ENCODE assay signal across 8 cellular contexts in genomic region chr9:37329576-37329975, GRCh38.
DNase-seq lines count a peak whose midpoint lies in the region; ATAC-seq, FAIRE-seq and TF ChIP-seq lines count a peak whose summit lies in the region.

No MANE protein-coding gene starts in this region.

- H3K9me3 ChIP-seq in cardiac muscle cell (ENCODE audit: low read depth) (no peaks in the 10 kb centered on the region), right atrium auricular region (no peaks in the 10 kb centered on the region), Karpas-422 (ENCODE audit: low read length) (no peaks in the 10 kb centered on the region)

- peak; percentile 69 to 74 for ATAC-seq in stimulated activated naive B cell treated with anti-CD40 and anti-IgM and Interleukin-4, amounts not matched to agents 10 μg/mL and 1 μg/mL and 100 μg/mL, for 72 hours (replicated peaks)

- H3K4me1 ChIP-seq in cardiac muscle cell (ENCODE audit: low read depth) (peaks cover 18% of the 10 kb centered on the region), right atrium auricular region (no peaks in the 10 kb centered on the region), Karpas-422 (ENCODE audit: low read length) (peaks cover 100% of the 10 kb centered on the region)

- H3K9ac ChIP-seq in Karpas-422 (ENCODE audit: low read length) = peak overlapping the region; percentile 16; the same call in 1 of the 2 replicates

- H3K4me3 Mint-ChIP-seq in stimulated activated naive B cell treated with anti-CD40 and anti-IgM and Interleukin-4, amounts not matched to agents 10 μg/mL and 1 μg/mL and 100 μg/mL, for 72 hours = no peak overlapping the region
- H3K4me3 Mint-ChIP-seq in activated T-helper 2 cell treated with anti-CD3 and anti-CD28 coated beads, Interferon-gamma antibody, Interleukin-2, Interleukin-4, amounts not matched to agents 10 μg/mL and 5 μg/mL and 100 μg/mL, durations not matched to agents 14 hours and 24 hours and 36 hours (ENCODE audit: low read depth) = no peak overlapping the region

- no peaks in the 10 kb centered on the region for H3K27me3 ChIP-seq in cardiac muscle cell
- no peaks in the 10 kb centered on the region for H3K27me3 ChIP-seq in right atrium auricular region
- no peaks in the 10 kb centered on the region for H3K27me3 ChIP-seq in Karpas-422 (ENCODE audit: low read length)
- no peaks in the 10 kb centered on the region for H3K27me3 ChIP-seq in bronchial epithelial cell (ENCODE audit: control insufficient read depth, insufficient read depth, low read length)

- TF ChIP-seq CTCF in cardiac muscle cell (IDR thresholded peaks at IDR 0.05; ENCODE audit: low read depth, low read length) (peak; percentile 46), right atrium auricular region (IDR thresholded peaks at IDR 0.05) (peak in 1 of 2 donors; percentile 31), bronchial epithelial cell (IDR thresholded peaks at IDR 0.05; ENCODE audit: insufficient read depth, low read length, severe bottlenecking) (peak; percentile 22)

- peaks cover 44% of the 10 kb centered on the region for H3K79me2 ChIP-seq in Karpas-422 (ENCODE audit: low read length)

- peak overlapping the region; percentile 81 for H3K27ac Mint-ChIP-seq in stimulated activated naive B cell treated with anti-CD40 and anti-IgM and Interleukin-4, amounts not matched to agents 10 μg/mL and 1 μg/mL and 100 μg/mL, for 72 hours
- no peak overlapping the region for H3K27ac Mint-ChIP-seq in activated T-helper 2 cell treated with anti-CD3 and anti-CD28 coated beads, Interferon-gamma antibody, Interleukin-2, Interleukin-4, amounts not matched to agents 10 μg/mL and 5 μg/mL and 100 μg/mL, durations not matched to agents 14 hours and 24 hours and 36 hours

- H3K9me2 ChIP-seq in Karpas-422 (replicated peaks; ENCODE audit: insufficient read depth, low read length) = no peaks in the 10 kb centered on the region

- H4K20me1 ChIP-seq in Karpas-422 (ENCODE audit: insufficient read depth, low read depth, low read length) = no peaks in the 10 kb centered on the region

- no peaks in the 10 kb centered on the region for H3K9me3 Mint-ChIP-seq in stimulated activated naive B cell treated with anti-CD40 and anti-IgM and Interleukin-4, amounts not matched to agents 10 μg/mL and 1 μg/mL and 100 μg/mL, for 72 hours
- no peaks in the 10 kb centered on the region for H3K9me3 Mint-ChIP-seq in activated T-helper 2 cell treated with anti-CD3 and anti-CD28 coated beads, Interferon-gamma antibody, Interleukin-2, Interleukin-4, amounts not matched to agents 10 μg/mL and 5 μg/mL and 100 μg/mL, durations not matched to agents 14 hours and 24 hours and 36 hours

- peaks cover 13 to 39% of the 10 kb centered on the region in 2 donors for H3K4me1 Mint-ChIP-seq in stimulated activated naive B cell treated with anti-CD40 and anti-IgM and Interleukin-4, amounts not matched to agents 10 μg/mL and 1 μg/mL and 100 μg/mL, for 72 hours
- H3K4me1 Mint-ChIP-seq in activated T-helper 2 cell treated with anti-CD3 and anti-CD28 coated beads, Interferon-gamma antibody, Interleukin-2, Interleukin-4, amounts not matched to agents 10 μg/mL and 5 μg/mL and 100 μg/mL, durations not matched to agents 14 hours and 24 hours and 36 hours (ENCODE audit: low read depth) = peaks cover 1% of the 10 kb centered on the region

- DNase-seq in cardiac muscle cell (ENCODE audit: low read depth in 1 of 2, low spot score in 1 of 2) (peak; percentile 9 to 58), right atrium auricular region (ENCODE audit: low spot score) (no peak), Karpas-422 (peak; percentile 88), bronchial epithelial cell (ENCODE audit: low read depth) (peak; percentile 37), DMS153 (lab: John Stamatoyannopoulos, UW) (no peak), kidney glomerular epithelial cell (lab: John Stamatoyannopoulos, UW) (no peak)
- no peak for DNase-seq in stimulated activated naive B cell treated with anti-CD40 and anti-IgM and Interleukin-4, amounts not matched to agents 10 μg/mL and 1 μg/mL and 100 μg/mL, for 72 hours
- no peak for DNase-seq in activated T-helper 2 cell treated with anti-CD3 and anti-CD28 coated beads, Interferon-gamma antibody, Interleukin-2, Interleukin-4, amounts not matched to agents 10 μg/mL and 5 μg/mL and 100 μg/mL, durations not matched to agents 14 hours and 24 hours and 36 hours (ENCODE audit: low spot score)

- H3K27ac ChIP-seq in cardiac muscle cell (no peak overlapping the region), right atrium auricular region (no peak overlapping the region), Karpas-422 (ENCODE audit: low read length) (peak overlapping the region; percentile 100)

- H3K27me3 Mint-ChIP-seq in stimulated activated naive B cell treated with anti-CD40 and anti-IgM and Interleukin-4, amounts not matched to agents 10 μg/mL and 1 μg/mL and 100 μg/mL, for 72 hours = no peaks in the 10 kb centered on the region
- H3K27me3 Mint-ChIP-seq in activated T-helper 2 cell treated with anti-CD3 and anti-CD28 coated beads, Interferon-gamma antibody, Interleukin-2, Interleukin-4, amounts not matched to agents 10 μg/mL and 5 μg/mL and 100 μg/mL, durations not matched to agents 14 hours and 24 hours and 36 hours (ENCODE audit: low read depth) = no peaks in the 10 kb centered on the region

- no peak overlapping the region for H3K4me3 ChIP-seq in cardiac muscle cell
- H3K4me3 ChIP-seq in right atrium auricular region = no peak overlapping the region
- no peak overlapping the region for H3K4me3 ChIP-seq in Karpas-422 (ENCODE audit: low read length)
- no peak overlapping the region for H3K4me3 ChIP-seq in bronchial epithelial cell (ENCODE audit: low read depth, low read length)

- no peak for FAIRE-seq in bronchial epithelial cell (lab: Jason Lieb, UNC)

- peak overlapping the region; percentile 24 for H3K4me2 ChIP-seq in Karpas-422 (ENCODE audit: low read depth, low read length, poor library complexity, severe bottlenecking)

- intact Hi-C loops in activated T-helper 2 cell treated with anti-CD3 and anti-CD28 coated beads, Interferon-gamma antibody, Interleukin-2, Interleukin-4, amounts not matched to agents 10 μg/mL and 5 μg/mL and 100 μg/mL, durations not matched to agents 14 hours and 24 hours and 36 hours (cut with micrococcal nuclease) = loop anchor here (5.0 to 10.0 kb wide), 2 partner anchors 302 to 335 kb away; no protein-coding TSS in a partner anchor

- H3K36me3 ChIP-seq in cardiac muscle cell (no peaks in the 10 kb centered on the region), right atrium auricular region (no peaks in the 10 kb centered on the region), Karpas-422 (ENCODE audit: insufficient read depth, low read length) (no peaks in the 10 kb centered on the region), bronchial epithelial cell (ENCODE audit: control insufficient read depth, insufficient read depth, low read length) (no peaks in the 10 kb centered on the region)

- no peak overlapping the region for H2AFZ ChIP-seq in Karpas-422 (ENCODE audit: low read length)

- H3K36me3 Mint-ChIP-seq in stimulated activated naive B cell treated with anti-CD40 and anti-IgM and Interleukin-4, amounts not matched to agents 10 μg/mL and 1 μg/mL and 100 μg/mL, for 72 hours = peaks cover 0 to 9% of the 10 kb centered on the region in 2 donors
- H3K36me3 Mint-ChIP-seq in activated T-helper 2 cell treated with anti-CD3 and anti-CD28 coated beads, Interferon-gamma antibody, Interleukin-2, Interleukin-4, amounts not matched to agents 10 μg/mL and 5 μg/mL and 100 μg/mL, durations not matched to agents 14 hours and 24 hours and 36 hours (ENCODE audit: low read depth) = no peaks in the 10 kb centered on the region

Comparison
In these comparisons a context has a peak if more than half of its experiments do, and no peak if none do; other contexts are left out.
1. DNase-seq: peak in cardiac muscle cell (2 of 2), Karpas-422 (single experiment) and bronchial epithelial cell (single experiment); none in right atrium auricular region (single experiment), stimulated activated naive B cell treated with anti-CD40 and anti-IgM and Interleukin-4, amounts not matched to agents 10 μg/mL and 1 μg/mL and 100 μg/mL, for 72 hours (single experiment), activated T-helper 2 cell treated with anti-CD3 and anti-CD28 coated beads, Interferon-gamma antibody, Interleukin-2, Interleukin-4, amounts not matched to agents 10 μg/mL and 5 μg/mL and 100 μg/mL, durations not matched to agents 14 hours and 24 hours and 36 hours (single experiment), DMS153 (single experiment) and kidney glomerular epithelial cell (single experiment).